1 cellular context compared by ENCODE assay signal in the genomic region with DNA sequence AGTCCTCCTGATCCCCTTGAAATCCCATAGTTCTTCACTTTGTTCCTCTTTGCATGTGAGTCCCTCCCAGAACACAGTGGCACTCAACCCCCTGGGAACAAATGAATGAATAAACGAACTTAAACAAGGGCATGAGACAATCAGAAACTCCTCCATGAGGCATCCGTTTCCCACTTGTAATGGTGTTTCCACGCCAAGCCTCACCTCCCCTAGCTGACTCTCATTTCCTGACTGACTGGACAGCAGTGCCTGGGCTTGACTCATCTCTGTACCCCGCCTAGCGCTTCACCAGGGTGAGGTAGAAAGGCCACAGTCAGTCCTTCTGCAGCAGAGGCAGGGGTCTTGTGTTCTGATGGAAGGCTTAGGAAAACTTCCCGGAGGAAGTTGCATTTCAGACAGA.
TF ChIP-seq lines count a peak whose summit lies in the region.

No MANE protein-coding gene starts in this region.

TF ChIP-seq in IMR-90, 13 proteins besides CTCF, POLR2A, EP300 and RAD21 (continued from another document):
- TF ChIP-seq, protein P1, sequence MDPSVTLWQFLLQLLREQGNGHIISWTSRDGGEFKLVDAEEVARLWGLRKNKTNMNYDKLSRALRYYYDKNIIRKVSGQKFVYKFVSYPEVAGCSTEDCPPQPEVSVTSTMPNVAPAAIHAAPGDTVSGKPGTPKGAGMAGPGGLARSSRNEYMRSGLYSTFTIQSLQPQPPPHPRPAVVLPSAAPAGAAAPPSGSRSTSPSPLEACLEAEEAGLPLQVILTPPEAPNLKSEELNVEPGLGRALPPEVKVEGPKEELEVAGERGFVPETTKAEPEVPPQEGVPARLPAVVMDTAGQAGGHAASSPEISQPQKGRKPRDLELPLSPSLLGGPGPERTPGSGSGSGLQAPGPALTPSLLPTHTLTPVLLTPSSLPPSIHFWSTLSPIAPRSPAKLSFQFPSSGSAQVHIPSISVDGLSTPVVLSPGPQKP (IDR thresholded peaks at IDR 0.05; ENCODE audit: borderline replicate concordance, low read depth, low read length), result no peak
- TF ChIP-seq MAFK (IDR thresholded peaks at IDR 0.05; ENCODE audit: low read depth, low read length), result no peak
- TF ChIP-seq NFE2L2 (IDR thresholded peaks at IDR 0.05; ENCODE audit: low read depth, low read length), result no peak
- no peak for TF ChIP-seq CEBPB (IDR thresholded peaks at IDR 0.05; ENCODE audit: low read depth, low read length)
- no peak for TF ChIP-seq FOS (IDR thresholded peaks at IDR 0.05; ENCODE audit: low read depth, low read length)
- no peak for TF ChIP-seq MXI1 (IDR thresholded peaks at IDR 0.05; ENCODE audit: borderline replicate concordance, low read depth, low read length)
- no peak for TF ChIP-seq MAZ (IDR thresholded peaks at IDR 0.05; ENCODE audit: borderline replicate concordance, low read depth, low read length)
- TF ChIP-seq CHD1 (IDR thresholded peaks at IDR 0.05; ENCODE audit: low read depth, low read length), result no peak
TF ChIP-seq in IMR-90: peak in this region for 0.
